ENCODE assay signal across 13 cellular contexts in the genomic region with DNA sequence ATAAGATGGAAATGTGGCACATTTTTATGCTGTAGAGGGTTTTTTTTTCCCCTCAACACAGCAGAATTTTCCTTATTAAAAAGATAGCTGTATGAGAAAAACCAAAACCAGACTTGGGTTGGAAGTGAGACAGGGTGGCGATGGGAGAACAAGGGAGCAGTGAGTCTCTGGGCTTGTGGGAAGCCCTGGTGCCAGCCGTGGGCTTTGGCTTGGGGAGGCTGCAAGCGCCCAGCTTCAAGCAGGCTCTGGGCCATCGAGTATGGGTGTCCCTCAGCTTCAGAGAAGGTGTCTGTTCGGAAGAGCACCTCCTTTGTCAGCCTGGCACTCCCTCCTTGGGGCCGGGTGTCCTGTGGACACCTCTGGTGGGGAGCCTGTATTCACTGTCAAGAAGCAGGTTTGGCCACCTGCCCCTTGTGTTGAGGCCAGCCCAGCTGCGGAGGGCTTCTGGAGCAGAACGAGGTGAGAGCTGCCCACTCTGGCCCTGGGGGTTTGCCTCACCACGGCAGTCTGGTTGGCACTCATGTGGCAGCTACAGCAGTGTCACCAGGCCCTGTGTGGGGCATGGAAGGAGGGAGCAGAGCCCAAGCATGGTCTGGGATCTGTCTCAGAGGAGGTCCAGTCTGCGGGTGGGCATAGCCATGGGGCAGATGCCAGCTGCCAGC. TPM values are rescaled to one million over a fixed set of nuclear protein-coding genes. Genes with fewer than 3 reads are reported as not detected.
DNase-seq lines count a peak whose midpoint lies in the region; ATAC-seq and TF ChIP-seq lines count a peak whose summit lies in the region.
"Had no signal": no experiment of that assay in that cellular context is flagged by ENCODE, and none has a peak within 500 bp of the region (broad histone marks: within the 10 kb centered on the region; RNA-seq: fewer than 3 reads in every experiment).

No MANE protein-coding gene starts in this region.

- H3K9me3 ChIP-seq in muscle layer of duodenum (ENCODE audit: control insufficient read depth in 1 of 2, low read length in 2 of 2) (no peaks in the 10 kb centered on the region), transverse colon (no peaks in the 10 kb centered on the region)

- H3K36me3 ChIP-seq in muscle layer of duodenum (ENCODE audit: control insufficient read depth in 1 of 2, insufficient read depth in 2 of 2, low read length in 2 of 2) (no peaks in the 10 kb centered on the region), transverse colon (no peaks in the 10 kb centered on the region)

- TF ChIP-seq CTCF in transverse colon (IDR thresholded peaks at IDR 0.05) = no peak

- ATAC-seq in activated naive CD8-positive, alpha-beta T cell treated with anti-CD3 and anti-CD28 coated beads, Interleukin-2, amount 10 ng/mL, durations not matched to agents 7 days and 5 days (ENCODE audit: low read depth) = no peak
- ATAC-seq in activated naive CD8-positive, alpha-beta T cell treated with anti-CD3 and anti-CD28 coated beads, Interleukin-2, amount 50 U/mL, for 24 hours = no peak
- ATAC-seq: T-helper 17 cell had no signal

- H3K4me3 Mint-ChIP-seq in activated naive CD8-positive, alpha-beta T cell treated with anti-CD3 and anti-CD28 coated beads, Interleukin-2, amount 10 ng/mL, durations not matched to agents 7 days and 5 days = no peak overlapping the region
- no peak overlapping the region for H3K4me3 Mint-ChIP-seq in activated naive CD8-positive, alpha-beta T cell treated with anti-CD3 and anti-CD28 coated beads, Interleukin-2, amount 50 U/mL, for 24 hours
- H3K4me3 Mint-ChIP-seq: activated naive CD4-positive, alpha-beta T cell treated with anti-CD3 and anti-CD28 coated beads for 36 hours; neural crest cell; T-helper 17 cell had no signal

- H3K4me1 ChIP-seq in muscle layer of duodenum (ENCODE audit: control insufficient read depth in 1 of 2, insufficient read depth in 2 of 2, low read length in 2 of 2) (peaks cover 4 to 15% of the 10 kb centered on the region in 2 donors), transverse colon (peaks cover 0 to 13% (median 3%) of the 10 kb centered on the region in 4 donors)

- H3K36me3 Mint-ChIP-seq in activated naive CD8-positive, alpha-beta T cell treated with anti-CD3 and anti-CD28 coated beads, Interleukin-2, amount 10 ng/mL, durations not matched to agents 7 days and 5 days = no peaks in the 10 kb centered on the region
- H3K36me3 Mint-ChIP-seq in activated naive CD8-positive, alpha-beta T cell treated with anti-CD3 and anti-CD28 coated beads, Interleukin-2, amount 50 U/mL, for 24 hours (ENCODE audit: low read depth) = no peaks in the 10 kb centered on the region

- H3K27me3 ChIP-seq in muscle layer of duodenum (ENCODE audit: low read depth, low read length) = no peaks in the 10 kb centered on the region
- H3K27me3 ChIP-seq in transverse colon = no peaks in the 10 kb centered on the region

- H3K27ac Mint-ChIP-seq in activated naive CD8-positive, alpha-beta T cell treated with anti-CD3 and anti-CD28 coated beads, Interleukin-2, amount 10 ng/mL, durations not matched to agents 7 days and 5 days = no peak overlapping the region
- no peak overlapping the region for H3K27ac Mint-ChIP-seq in activated naive CD8-positive, alpha-beta T cell treated with anti-CD3 and anti-CD28 coated beads, Interleukin-2, amount 50 U/mL, for 24 hours
- H3K27ac Mint-ChIP-seq: activated naive CD4-positive, alpha-beta T cell treated with anti-CD3 and anti-CD28 coated beads for 36 hours; T-helper 17 cell had no signal

- in situ Hi-C loops in transverse colon (cut with MboI; ENCODE audit: low pct_ligation_motif_present in 1 of 4, low pct_unique_long_range_greater_than_20kb in 1 of 4, low sequenced_read_pairs in 3 of 4) = no loop called here
- in situ Hi-C loops in ACHN (cut with HindIII; ENCODE audit: low pct_ligation_motif_present, low pct_unique_long_range_greater_than_20kb, low sequenced_read_pairs) = no loop called here

- POLR2A ChIA-PET in activated naive CD8-positive, alpha-beta T cell treated with anti-CD3 and anti-CD28 coated beads, Interleukin-2, amount 10 ng/mL, durations not matched to agents 7 days and 5 days (lab: Charles Lee) = no interaction called here

- no peak for TF ChIP-seq POLR2A in transverse colon (IDR thresholded peaks at IDR 0.05)

- H3K27ac ChIP-seq in cingulate gyrus (ENCODE audit: low read depth, low read length) = peak overlapping the region; percentile 75
- H3K27ac ChIP-seq in muscle layer of duodenum (ENCODE audit: low read length) = peak overlapping the region; percentile 5
- peak overlapping the region in 3 of 4 donors; percentile 23 to 54 (median 26) for H3K27ac ChIP-seq in transverse colon

- WGBS in transverse colon (ENCODE audit: low coverage in 1 of 2), 2 donors = 67 to 85% methylated on average over 1 to 8 of the region's 10 CpGs

- no peak for TF ChIP-seq EP300 in transverse colon (IDR thresholded peaks at IDR 0.05; ENCODE audit: low read depth)

- peak; percentile 16 for DNase-seq in activated naive CD8-positive, alpha-beta T cell treated with anti-CD3 and anti-CD28 coated beads, Interleukin-2, amount 10 ng/mL, durations not matched to agents 7 days and 5 days
- no peak for DNase-seq in activated naive CD8-positive, alpha-beta T cell treated with anti-CD3 and anti-CD28 coated beads, Interleukin-2, amount 50 U/mL, for 24 hours
- DNase-seq in transverse colon (no peak), NCI-H526 treated with DMSO at 0.1 percent for 48 hours (lab: John Stamatoyannopoulos, UW) (no peak), ACHN (no peak), NCI-H1694 treated with DMSO at 0.1 percent for 48 hours (lab: John Stamatoyannopoulos, UW) (no peak)
- DNase-seq: activated naive CD4-positive, alpha-beta T cell treated with anti-CD3 and anti-CD28 coated beads for 36 hours; NCI-H1092 treated with DMSO at 0.1 percent for 48 hours; stimulated activated CD4-positive, alpha-beta T cell treated with anti-CD3 and anti-CD28 coated beads, Interleukin-15, amount 100 ng/mL, for 24 hours; T-helper 17 cell had no signal

- H3K27me3 Mint-ChIP-seq in activated naive CD8-positive, alpha-beta T cell treated with anti-CD3 and anti-CD28 coated beads, Interleukin-2, amount 10 ng/mL, durations not matched to agents 7 days and 5 days = peaks cover 10% of the 10 kb centered on the region
- H3K27me3 Mint-ChIP-seq in activated naive CD8-positive, alpha-beta T cell treated with anti-CD3 and anti-CD28 coated beads, Interleukin-2, amount 50 U/mL, for 24 hours = no peaks in the 10 kb centered on the region
- H3K27me3 Mint-ChIP-seq: T-helper 17 cell had no signal

- intact Hi-C loops in transverse colon (cut with DNase I; ENCODE audit: low total_unique reads) = no loop called here

- H3K9me3 Mint-ChIP-seq in activated naive CD8-positive, alpha-beta T cell treated with anti-CD3 and anti-CD28 coated beads, Interleukin-2, amount 10 ng/mL, durations not matched to agents 7 days and 5 days = no peaks in the 10 kb centered on the region
- no peaks in the 10 kb centered on the region for H3K9me3 Mint-ChIP-seq in activated naive CD8-positive, alpha-beta T cell treated with anti-CD3 and anti-CD28 coated beads, Interleukin-2, amount 50 U/mL, for 24 hours
- H3K9me3 Mint-ChIP-seq: activated naive CD4-positive, alpha-beta T cell treated with anti-CD3 and anti-CD28 coated beads for 36 hours; neural crest cell had no signal

- no peak overlapping the region for H3K4me3 ChIP-seq in muscle layer of duodenum (ENCODE audit: low read depth in 1 of 2, low read length in 2 of 2)
- no peak overlapping the region for H3K4me3 ChIP-seq in transverse colon

- peaks cover 14% of the 10 kb centered on the region for H3K4me1 Mint-ChIP-seq in activated naive CD8-positive, alpha-beta T cell treated with anti-CD3 and anti-CD28 coated beads, Interleukin-2, amount 10 ng/mL, durations not matched to agents 7 days and 5 days
- peaks cover 16% of the 10 kb centered on the region for H3K4me1 Mint-ChIP-seq in activated naive CD8-positive, alpha-beta T cell treated with anti-CD3 and anti-CD28 coated beads, Interleukin-2, amount 50 U/mL, for 24 hours

RNA-seq across cellular contexts. Expression of a gene that starts 37.6 kb away (rescaled TPM):
- total RNA-seq in activated naive CD8-positive, alpha-beta T cell treated with anti-CD3 and anti-CD28 coated beads, Interleukin-2, amount 10 ng/mL, durations not matched to agents 7 days and 5 days = not detected
- total RNA-seq in transverse colon = 10 to 100 TPM; 11.0 to 30.8 (median 13.1) TPM
- total RNA-seq: activated naive CD4-positive, alpha-beta T cell treated with anti-CD3 and anti-CD28 coated beads for 36 hours had no signal

Comparison
In these comparisons a context has a peak if more than half of its experiments do, and no peak if none do; other contexts are left out.
1. H3K27ac ChIP-seq: peak in every context shown above with its lines; median percentile 75 in cingulate gyrus; 26 in transverse colon; 5 in muscle layer of duodenum.
2. RNA of a gene that starts 37.6 kb away (total RNA-seq): 11.0 to 30.8 TPM in transverse colon; not detected in activated naive CD8-positive, alpha-beta T cell treated with anti-CD3 and anti-CD28 coated beads, Interleukin-2, amount 10 ng/mL, durations not matched to agents 7 days and 5 days; every median in the first group is over 10 times any median in the second.